In genomic region chr11:8826901-8827560, GRCh38 we compare ENCODE assay signal across 10 cellular contexts.
A peak's percentile ranks its signal among the peaks of the same experiment; 100 is the strongest.
DNase-seq lines count a peak whose midpoint lies in the region; ATAC-seq and TF ChIP-seq lines count a peak whose summit lies in the region.
"Had no signal": no experiment of that assay in that cellular context is flagged by ENCODE, and none has a peak within 500 bp of the region (broad histone marks: within the 10 kb centered on the region; RNA-seq: fewer than 3 reads in every experiment).

No MANE protein-coding gene starts in this region.

- peak overlapping the region; percentile 52 for H2BK12ac ChIP-seq in trophoblast cell (ENCODE audit: low read length)

- H3K36me3 Mint-ChIP-seq in endodermal cell (ENCODE audit: low read depth): peaks cover 9% of the 10 kb centered on the region

- H3K36me3 ChIP-seq in BLaER1 treated with 17β-estradiol and CSF1 and Interleukin-3, amounts not matched to agents 10 nM and 100 nM: no peaks in the 10 kb centered on the region
- peaks cover 17% of the 10 kb centered on the region for H3K36me3 ChIP-seq in endodermal cell (ENCODE audit: control insufficient read depth, insufficient read depth, low read length)
- peaks cover 0 to 4% of the 10 kb centered on the region in 2 experiments for H3K36me3 ChIP-seq in trophoblast cell (ENCODE audit: control insufficient read depth in 1 of 2, insufficient read depth in 2 of 2, low read length in 2 of 2)

- H3K27ac Mint-ChIP-seq in endodermal cell: no peak overlapping the region
- H3K27ac Mint-ChIP-seq: activated naive CD8-positive, alpha-beta T cell treated with anti-CD3 and anti-CD28 coated beads, Interleukin-2, amount 50 U/mL, for 24 hours had no signal

- DNase-seq in NB4 (ENCODE audit: low read depth): peak; percentile 23
- peak; percentile 53 for DNase-seq in endodermal cell
- DNase-seq in trophoblast cell: no peak
- no peak for DNase-seq in NCI-H446 treated with DMSO at 0.1 percent for 48 hours (lab: John Stamatoyannopoulos, UW)
- no peak for DNase-seq in cerebellum (ENCODE audit: low spot score)
- no peak for DNase-seq in GDM1 (lab: John Stamatoyannopoulos, UW)
- DNase-seq: activated naive CD8-positive, alpha-beta T cell treated with anti-CD3 and anti-CD28 coated beads, Interleukin-2, amount 50 U/mL, for 24 hours had no signal

- H2AK5ac ChIP-seq in trophoblast cell (ENCODE audit: low read length): no peak overlapping the region

- no peak overlapping the region for H3K18ac ChIP-seq in trophoblast cell (ENCODE audit: low read length)

- no peak overlapping the region for H3K4me3 Mint-ChIP-seq in endodermal cell
- H3K4me3 Mint-ChIP-seq: activated naive CD8-positive, alpha-beta T cell treated with anti-CD3 and anti-CD28 coated beads, Interleukin-2, amount 50 U/mL, for 24 hours had no signal

- peaks cover 11% of the 10 kb centered on the region for H3K79me1 ChIP-seq in trophoblast cell (ENCODE audit: low read length)

- H2BK120ac ChIP-seq in trophoblast cell (ENCODE audit: insufficient read depth, low read length, poor library complexity): no peak overlapping the region

- no peak overlapping the region for H3K4ac ChIP-seq in trophoblast cell (ENCODE audit: low read depth, low read length)

- peak overlapping the region; percentile 51 for H2BK5ac ChIP-seq in trophoblast cell (ENCODE audit: low read depth, low read length, poor library complexity)

- no peaks in the 10 kb centered on the region for H3K9me3 Mint-ChIP-seq in endodermal cell
- H3K9me3 Mint-ChIP-seq: activated naive CD8-positive, alpha-beta T cell treated with anti-CD3 and anti-CD28 coated beads, Interleukin-2, amount 50 U/mL, for 24 hours had no signal

- peaks cover 35 to 64% (median 59%) of the 10 kb centered on the region in 10 experiments for H3K4me1 ChIP-seq in BLaER1 treated with 17β-estradiol and CSF1 and Interleukin-3, amounts not matched to agents 10 nM and 100 nM
- H3K4me1 ChIP-seq in endodermal cell (ENCODE audit: control insufficient read depth, insufficient read depth, low read length) (peaks cover 29% of the 10 kb centered on the region), trophoblast cell (ENCODE audit: control insufficient read depth in 1 of 2, insufficient read depth in 2 of 2, low read length in 2 of 2) (peaks cover 7 to 17% of the 10 kb centered on the region in 2 experiments)

- H4K91ac ChIP-seq in trophoblast cell (ENCODE audit: low read depth, low read length): peak overlapping the region; percentile 46

- H3K79me2 ChIP-seq in trophoblast cell (ENCODE audit: control insufficient read depth, insufficient read depth, low read length, poor library complexity): no peaks in the 10 kb centered on the region

- WGBS in endodermal cell (ENCODE audit: insufficient coverage in 1 of 2, insufficient read length in 1 of 2), 2 experiments: 77 to 87% methylated on average over 5 to 6 of the region's 6 CpGs
- no CpG with 5 or more reads among the region's 6 CpGs for WGBS in trophoblast cell (ENCODE audit: extremely low coverage, insufficient coverage, insufficient read length)

- H3K23ac ChIP-seq in trophoblast cell (ENCODE audit: low read length): no peak overlapping the region

- H3K27ac ChIP-seq in BLaER1 treated with 17β-estradiol and CSF1 and Interleukin-3, amounts not matched to agents 10 nM and 100 nM: no peak overlapping the region
- H3K27ac ChIP-seq in endodermal cell (ENCODE audit: low read depth, low read length) (peak overlapping the region; percentile 80), trophoblast cell (ENCODE audit: low read depth, low read length) (peak overlapping the region; percentile 23)
- H3K27ac ChIP-seq: C4-2B had no signal

- TF ChIP-seq CTCF in NB4 (IDR thresholded peaks at IDR 0.05; ENCODE audit: low read depth, low read length) (no peak), endodermal cell (conservative IDR thresholded peaks at IDR 0.05) (no peak)

- no peak overlapping the region for H3K14ac ChIP-seq in trophoblast cell (ENCODE audit: low read length)

- H3K4me1 Mint-ChIP-seq in endodermal cell: peaks cover 13% of the 10 kb centered on the region
- H3K4me1 Mint-ChIP-seq: activated naive CD8-positive, alpha-beta T cell treated with anti-CD3 and anti-CD28 coated beads, Interleukin-2, amount 50 U/mL, for 24 hours had no signal

- no peak for ATAC-seq in GM19023 (IDR thresholded peaks at IDR 0.05; ENCODE audit: unreplicated experiment)
- ATAC-seq: activated naive CD8-positive, alpha-beta T cell treated with anti-CD3 and anti-CD28 coated beads, Interleukin-2, amount 50 U/mL, for 24 hours had no signal

- TF ChIP-seq POLR2A in NB4 (IDR thresholded peaks at IDR 0.05; ENCODE audit: extremely low read depth, insufficient read length): no peak

- H4K20me1 ChIP-seq in BLaER1 treated with 17β-estradiol and CSF1 and Interleukin-3, amounts not matched to agents 10 nM and 100 nM: no peaks in the 10 kb centered on the region

- H4K12ac ChIP-seq in trophoblast cell (ENCODE audit: low read depth, low read length): no peak overlapping the region

- no peaks in the 10 kb centered on the region for H3K27me3 ChIP-seq in BLaER1 treated with 17β-estradiol and CSF1 and Interleukin-3, amounts not matched to agents 10 nM and 100 nM
- H3K27me3 ChIP-seq in endodermal cell (ENCODE audit: control insufficient read depth, insufficient read depth, low read length, poor library complexity, severe bottlenecking): no peaks in the 10 kb centered on the region
- no peaks in the 10 kb centered on the region for H3K27me3 ChIP-seq in trophoblast cell (ENCODE audit: insufficient read depth, low read length)

- peak overlapping the region; percentile 31 for H4K8ac ChIP-seq in trophoblast cell (ENCODE audit: low read depth, low read length)

- H3K9ac ChIP-seq in BLaER1 treated with 17β-estradiol and CSF1 and Interleukin-3, amounts not matched to agents 10 nM and 100 nM: no peak overlapping the region
- H3K9ac ChIP-seq in endodermal cell (ENCODE audit: extremely low read depth, low read length, poor library complexity, severe bottlenecking): peak overlapping the region; percentile 33
- no peak overlapping the region for H3K9ac ChIP-seq in trophoblast cell (ENCODE audit: low read length)

- no peak overlapping the region for H3K4me3 ChIP-seq in BLaER1 treated with 17β-estradiol and CSF1 and Interleukin-3, amounts not matched to agents 10 nM and 100 nM
- H3K4me3 ChIP-seq in NB4 (ENCODE audit: low read depth, low read length): no peak overlapping the region
- peak overlapping the region; percentile 1 for H3K4me3 ChIP-seq in endodermal cell (ENCODE audit: low read length)
- no peak overlapping the region for H3K4me3 ChIP-seq in trophoblast cell (ENCODE audit: low read depth, low read length)

- peaks cover 0 to 8% (median 0%) of the 10 kb centered on the region in 11 experiments; a peak in 3 of 22 replicates for H3K9me3 ChIP-seq in BLaER1 treated with 17β-estradiol and CSF1 and Interleukin-3, amounts not matched to agents 10 nM and 100 nM (replicated peaks in 1 of 11)
- no peaks in the 10 kb centered on the region for H3K9me3 ChIP-seq in endodermal cell (ENCODE audit: control insufficient read depth, low read length)
- H3K9me3 ChIP-seq in trophoblast cell (ENCODE audit: insufficient read depth, low read depth, low read length): peaks cover 4% of the 10 kb centered on the region

- peak overlapping the region in 9 of 11 experiments; percentile 2 to 67 (median 64); a peak in 15 of 22 replicates for H3K4me2 ChIP-seq in BLaER1 treated with 17β-estradiol and CSF1 and Interleukin-3, amounts not matched to agents 10 nM and 100 nM
- H3K4me2 ChIP-seq in trophoblast cell (ENCODE audit: low read length): no peak overlapping the region

- H2AFZ ChIP-seq in trophoblast cell (ENCODE audit: insufficient read depth, low read length, poor library complexity): no peak overlapping the region

- H3K27me3 Mint-ChIP-seq in endodermal cell (ENCODE audit: insufficient read depth): no peaks in the 10 kb centered on the region
- H3K27me3 Mint-ChIP-seq: activated naive CD8-positive, alpha-beta T cell treated with anti-CD3 and anti-CD28 coated beads, Interleukin-2, amount 50 U/mL, for 24 hours had no signal

Comparison
In these comparisons a context has a peak if more than half of its experiments do, and no peak if none do; other contexts are left out.
1. H3K27ac ChIP-seq: peak in endodermal cell (single experiment) and trophoblast cell (single experiment); none in BLaER1 treated with 17β-estradiol and CSF1 and Interleukin-3, amounts not matched to agents 10 nM and 100 nM (0 of 11).
2. DNase-seq: peak in NB4 (single experiment) and endodermal cell (single experiment); none in trophoblast cell (0 of 2), NCI-H446 treated with DMSO at 0.1 percent for 48 hours (single experiment), cerebellum (single experiment) and GDM1 (single experiment).